Comparison of ENCODE assay signal across 10 cellular contexts in genomic region chr10:119653209-119653608, GRCh38. TPM values are rescaled to one million over a fixed set of nuclear protein-coding genes. Genes with fewer than 3 reads are reported as not detected.
A peak's percentile ranks its signal among the peaks of the same experiment; 100 is the strongest.
DNase-seq lines count a peak whose midpoint lies in the region; ATAC-seq, FAIRE-seq and TF ChIP-seq lines count a peak whose summit lies in the region.
"Had no signal": no experiment of that assay in that cellular context is flagged by ENCODE, and none has a peak within 500 bp of the region (broad histone marks: within the 10 kb centered on the region; RNA-seq: fewer than 3 reads in every experiment).

No MANE protein-coding gene starts in this region.

- no peak overlapping the region for H3K27ac Mint-ChIP-seq in central memory CD8-positive, alpha-beta T cell (ENCODE audit: low read depth)

- no peak overlapping the region for H3K27ac ChIP-seq in KMS-11

- H3K9me3 ChIP-seq in mucosa of stomach (ENCODE audit: control insufficient read depth, low read length): no peaks in the 10 kb centered on the region

- peaks cover 10% of the 10 kb centered on the region for H3K36me3 Mint-ChIP-seq in central memory CD8-positive, alpha-beta T cell (ENCODE audit: insufficient read depth)

- H3K4me2 ChIP-seq in KMS-11: peak overlapping the region; percentile 75

- H3K4me1 ChIP-seq in KMS-11 (ENCODE audit: low read depth, poor library complexity, severe bottlenecking) (peaks cover 26% of the 10 kb centered on the region), mucosa of stomach (ENCODE audit: control insufficient read depth, insufficient read depth, low read length) (peaks cover 27% of the 10 kb centered on the region)

- no peak for ATAC-seq in central memory CD8-positive, alpha-beta T cell (replicated peaks; ENCODE audit: extremely low read depth, poor library complexity, severe bottlenecking)
- ATAC-seq in HG03442 (IDR thresholded peaks at IDR 0.05; ENCODE audit: unreplicated experiment): no peak

- H3K36me3 ChIP-seq in KMS-11 (ENCODE audit: insufficient read depth): no peaks in the 10 kb centered on the region
- peaks cover 6% of the 10 kb centered on the region for H3K36me3 ChIP-seq in mucosa of stomach (ENCODE audit: control insufficient read depth, insufficient read depth, low read length)

- no peaks in the 10 kb centered on the region for H3K27me3 Mint-ChIP-seq in central memory CD8-positive, alpha-beta T cell

- no peak for FAIRE-seq in urothelium cell line (lab: Jason Lieb, UNC)

- H3K27me3 ChIP-seq in KMS-11 (ENCODE audit: insufficient read depth, low read depth) (no peaks in the 10 kb centered on the region), mucosa of stomach (ENCODE audit: control insufficient read depth, insufficient read depth, low read length) (no peaks in the 10 kb centered on the region)

- DNase-seq in AG09309 (ENCODE audit: low read depth) (no peak), SK-N-DZ (ENCODE audit: low spot score) (no peak), urothelium cell line (ENCODE audit: low spot score) (no peak), NCI-H1930 (lab: John Stamatoyannopoulos, UW) (no peak)
- DNase-seq in central memory CD8-positive, alpha-beta T cell (ENCODE audit: low spot score in 2 of 2): no peak
- DNase-seq: activated CD4-positive, alpha-beta T cell treated with anti-CD3 and anti-CD28 coated beads for 48 hours; stimulated activated naive CD4-positive, alpha-beta T cell treated with Interleukin-2 at 50 U/mL for 16 hours had no signal

- peaks cover 38% of the 10 kb centered on the region for H3K4me1 Mint-ChIP-seq in central memory CD8-positive, alpha-beta T cell

- peak overlapping the region; percentile 79 for H3K4me3 ChIP-seq in AG09309 (ENCODE audit: control insufficient read depth, low read depth, low read length)
- H3K4me3 ChIP-seq in KMS-11 (IDR thresholded peaks at IDR 0.05; ENCODE audit: insufficient read depth, low read depth, low read length): no peak overlapping the region
- no peak overlapping the region for H3K4me3 ChIP-seq in mucosa of stomach (ENCODE audit: low read length)

- H3K79me2 ChIP-seq in KMS-11 (ENCODE audit: insufficient read depth, low read depth): peaks cover 57% of the 10 kb centered on the region

- H3K4me3 Mint-ChIP-seq in central memory CD8-positive, alpha-beta T cell: peak overlapping the region; percentile 54

- no peaks in the 10 kb centered on the region for H3K9me3 Mint-ChIP-seq in central memory CD8-positive, alpha-beta T cell

- no peak overlapping the region for H2AFZ ChIP-seq in KMS-11 (ENCODE audit: low read depth)

- 0 out of 2 replicates have a peak, but pooled peaks cover 3% of the 10 kb centered on the region for H4K20me1 ChIP-seq in KMS-11 (ENCODE audit: insufficient read depth)

- no peak for TF ChIP-seq CTCF in AG09309 (IDR thresholded peaks at IDR 0.05; ENCODE audit: control insufficient read depth, insufficient read depth, low read depth, low read length, missing control alignments)
- no peak for TF ChIP-seq CTCF in KMS-11 (conservative IDR thresholded peaks at IDR 0.05; ENCODE audit: low read depth, low read length)

- H3K9ac ChIP-seq in KMS-11 (no peak overlapping the region), mucosa of stomach (ENCODE audit: low read length) (peak overlapping the region; percentile 38)

RNA-seq across cellular contexts. Expression of gene BAG3, which starts 2.0 kb away (rescaled TPM):
- polyA plus RNA-seq in SK-N-DZ (2014; cell fraction: cytosol; rRNA removed): 2.5 TPM in 2 replicates
- 3.7 and 6.9 TPM in 2 replicates for polyA plus RNA-seq in SK-N-DZ (2014; cell fraction: nucleus; rRNA removed)

RNA-seq across cellular contexts. Expression of gene TIAL1, which starts 56.4 kb away (rescaled TPM):
- polyA plus RNA-seq in SK-N-DZ (2014; cell fraction: cytosol; rRNA removed): 57.1 and 68.3 TPM in 2 replicates
- polyA plus RNA-seq in SK-N-DZ (2014; cell fraction: nucleus; rRNA removed): 477 and 682 TPM in 2 replicates
